Comparison of ENCODE assay signal across 8 cellular contexts in genomic region chr15:43517354-43518072, GRCh38. TPM values are rescaled to one million over a fixed set of nuclear protein-coding genes. Genes with fewer than 3 reads are reported as not detected.
DNase-seq lines count a peak whose midpoint lies in the region; ATAC-seq and TF ChIP-seq lines count a peak whose summit lies in the region.

TSS of gene MAP1A (plus strand) at chr15:43517608. CDS start at chr15:43521474, 3,866 bp downstream.

- peak within 1 kb of the TSS; percentile 96 for H3K4me3 ChIP-seq in WI38 (ENCODE audit: low read depth, low read length)
- peak within 1 kb of the TSS; percentile 55 for H3K4me3 ChIP-seq in neuron (ENCODE audit: low read length)

- H3K4me3 Mint-ChIP-seq in activated naive CD4-positive, alpha-beta T cell treated with anti-CD3 and anti-CD28 coated beads, Interleukin-2, amount 50 U/mL, for 24 hours = peak within 1 kb of the TSS; percentile 66
- H3K4me3 Mint-ChIP-seq in CD4-positive, alpha-beta T cell = no peak within 1 kb of the TSS

- no peaks in the 10 kb centered on the region for H3K27me3 ChIP-seq in neuron (ENCODE audit: insufficient read depth, low read length)
- peaks cover 16% of the 10 kb centered on the region for H3K27me3 ChIP-seq in CD4-positive, alpha-beta T cell (ENCODE audit: control insufficient read depth, insufficient read depth, low read length)

- peaks cover 9% of the 10 kb centered on the region for H3K9me3 ChIP-seq in neuron (ENCODE audit: low read length)
- H3K9me3 ChIP-seq in CD4-positive, alpha-beta T cell (ENCODE audit: control insufficient read depth, low read length) = no peaks in the 10 kb centered on the region

- H3K27ac Mint-ChIP-seq in activated naive CD4-positive, alpha-beta T cell treated with anti-CD3 and anti-CD28 coated beads, Interleukin-2, amount 50 U/mL, for 24 hours = no peak within 1 kb of the TSS
- no peak within 1 kb of the TSS for H3K27ac Mint-ChIP-seq in CD4-positive, alpha-beta T cell

- ATAC-seq in CD4-positive, alpha-beta T cell (ENCODE audit: poor library complexity) = no peak
- ATAC-seq in HG03457 (IDR thresholded peaks at IDR 0.05; ENCODE audit: unreplicated experiment) = no peak

- POLR2A ChIA-PET in CD4-positive, alpha-beta T cell (lab: Charles Lee) = no interaction called here

- CTCF ChIA-PET in CD4-positive, alpha-beta T cell (lab: Charles Lee) = no interaction called here

- no peaks in the 10 kb centered on the region for H3K9me3 Mint-ChIP-seq in activated naive CD4-positive, alpha-beta T cell treated with anti-CD3 and anti-CD28 coated beads, Interleukin-2, amount 50 U/mL, for 24 hours
- H3K9me3 Mint-ChIP-seq in CD4-positive, alpha-beta T cell = no peaks in the 10 kb centered on the region

- no peaks in the 10 kb centered on the region for H3K36me3 Mint-ChIP-seq in activated naive CD4-positive, alpha-beta T cell treated with anti-CD3 and anti-CD28 coated beads, Interleukin-2, amount 50 U/mL, for 24 hours
- no peaks in the 10 kb centered on the region for H3K36me3 Mint-ChIP-seq in CD4-positive, alpha-beta T cell (ENCODE audit: low read depth)

- peaks cover 19% of the 10 kb centered on the region for H3K4me1 Mint-ChIP-seq in activated naive CD4-positive, alpha-beta T cell treated with anti-CD3 and anti-CD28 coated beads, Interleukin-2, amount 50 U/mL, for 24 hours
- H3K4me1 Mint-ChIP-seq in CD4-positive, alpha-beta T cell (ENCODE audit: low read depth) = peaks cover 23% of the 10 kb centered on the region

- no peak for TF ChIP-seq CTCF in WI38 (IDR thresholded peaks at IDR 0.05; ENCODE audit: low read depth, low read length)
- TF ChIP-seq CTCF in CD4-positive, alpha-beta T cell (IDR thresholded peaks at IDR 0.05) = no peak

- H2AFZ ChIP-seq in neuron (ENCODE audit: low read depth, low read length) = peak within 1 kb of the TSS; percentile 38

- peaks cover 26% of the 10 kb centered on the region for H3K27me3 Mint-ChIP-seq in activated naive CD4-positive, alpha-beta T cell treated with anti-CD3 and anti-CD28 coated beads, Interleukin-2, amount 50 U/mL, for 24 hours
- peaks cover 43% of the 10 kb centered on the region for H3K27me3 Mint-ChIP-seq in CD4-positive, alpha-beta T cell

- no peak for DNase-seq in activated naive CD4-positive, alpha-beta T cell treated with Interleukin-2 at 50 U/mL for 16 hours
- no peak for DNase-seq in glomerular endothelial cell (ENCODE audit: extremely low read depth, low read depth, low spot score)
- DNase-seq in stimulated activated CD4-positive, alpha-beta T cell treated with anti-CD3 and anti-CD28 coated beads, Interleukin-1b, Interleukin-23, amount 100 ng/mL, for 48 hours = no peak
- DNase-seq in CD4-positive, alpha-beta T cell = no peak

- no peak within 1 kb of the TSS for H3K27ac ChIP-seq in CD4-positive, alpha-beta T cell (ENCODE audit: low read depth, low read length)

- H3K36me3 ChIP-seq in neuron (ENCODE audit: insufficient read depth, low read length) = peaks cover 22% of the 10 kb centered on the region

- intact Hi-C loops in CD4-positive, alpha-beta T cell (cut with DNase I, micrococcal nuclease) = loop anchor here in 1 of 2 experiments (10.0 kb wide), 1 partner anchor 277 kb away; the partner anchor contains the start of gene SERF2

- H3K4me1 ChIP-seq in neuron (ENCODE audit: insufficient read depth, low read length) = peaks cover 55% of the 10 kb centered on the region

RNA-seq across cellular contexts. Expression of gene MAP1A, which starts in this region (rescaled TPM):
- 9.4 and 10.8 TPM in 2 replicates for total RNA-seq in glomerular endothelial cell
- 1 to 10 TPM; 1.2 to 1.5 TPM for total RNA-seq in CD4-positive, alpha-beta T cell
